Comparison of ENCODE assay signal across 15 cellular contexts in genomic region chrX:114584434-114584943, GRCh38. TPM values are rescaled to one million over a fixed set of nuclear protein-coding genes. Genes with fewer than 3 reads are reported as not detected.
DNase-seq lines count a peak whose midpoint lies in the region; ATAC-seq and TF ChIP-seq lines count a peak whose summit lies in the region.
"Had no signal": no experiment of that assay in that cellular context is flagged by ENCODE, and none has a peak within 500 bp of the region (broad histone marks: within the 10 kb centered on the region; RNA-seq: fewer than 3 reads in every experiment).

No MANE protein-coding gene starts in this region.

- peak overlapping the region; percentile 69 for H2AFZ ChIP-seq in hepatocyte
- H2AFZ ChIP-seq in neuronal stem cell (ENCODE audit: low read length): peak overlapping the region; percentile 80

- no peaks in the 10 kb centered on the region for H3K79me1 ChIP-seq in neuronal stem cell (ENCODE audit: low read depth, low read length)

- ATAC-seq in GM21526 (IDR thresholded peaks at IDR 0.05; ENCODE audit: low FRiP score, unreplicated experiment): no peak
- no peak for ATAC-seq in HG03571 (IDR thresholded peaks at IDR 0.05; ENCODE audit: unreplicated experiment)
- ATAC-seq in GM19397 (IDR thresholded peaks at IDR 0.05; ENCODE audit: unreplicated experiment): no peak
- ATAC-seq: left colon had no signal

- no peak for TF ChIP-seq CTCF in BE2C (IDR thresholded peaks at IDR 0.05; ENCODE audit: low read depth, low read length)
- TF ChIP-seq CTCF in hepatocyte (IDR thresholded peaks at IDR 0.05; ENCODE audit: poor library complexity): no peak

- no peak overlapping the region for H2BK5ac ChIP-seq in neuronal stem cell (ENCODE audit: low read length)

- H3K9me3 ChIP-seq in BE2C (no peaks in the 10 kb centered on the region), hepatocyte (ENCODE audit: low read depth) (no peaks in the 10 kb centered on the region), neuronal stem cell (replicated peaks in 1 of 2; ENCODE audit: control insufficient read depth in 2 of 2, insufficient read depth in 1 of 2, low read depth in 1 of 2, low read length in 2 of 2) (no peaks in the 10 kb centered on the region)
- H3K9me3 ChIP-seq: neutrophil had no signal

- H2BK120ac ChIP-seq in neuronal stem cell (ENCODE audit: low read depth, low read length): no peak overlapping the region

- no peak overlapping the region for H4K8ac ChIP-seq in neuronal stem cell (ENCODE audit: low read depth, low read length)

- no peak overlapping the region for H2BK15ac ChIP-seq in neuronal stem cell (ENCODE audit: low read length)

- no peak overlapping the region for H3K23ac ChIP-seq in neuronal stem cell (ENCODE audit: low read depth, low read length, poor library complexity)

- H3K27ac ChIP-seq in hepatocyte (no peak overlapping the region), neuronal stem cell (replicated peaks; ENCODE audit: low read length) (no peak overlapping the region)
- H3K27ac ChIP-seq: neutrophil, RWPE1 had no signal

- no peak overlapping the region for H3K14ac ChIP-seq in neuronal stem cell (ENCODE audit: low read length)

- H4K91ac ChIP-seq in neuronal stem cell (ENCODE audit: low read depth, low read length, poor library complexity): no peak overlapping the region

- WGBS in hepatocyte (ENCODE audit: low lambda C conversion rate, missing lambda C conversion rate): under 1% methylated on average over 43 of the region's 53 CpGs
- no CpG with 5 or more reads among the region's 53 CpGs for WGBS in neuronal stem cell (ENCODE audit: extremely low coverage in 2 of 2, insufficient read length in 2 of 2, insufficient replicate concordance in 1 of 2), 2 donors

- no peaks in the 10 kb centered on the region for H3K79me2 ChIP-seq in hepatocyte

- DNase-seq in BE2C (peak; percentile 19), SK-N-DZ (ENCODE audit: low spot score) (peak; percentile 2), hepatocyte (ENCODE audit: low spot score) (peak; percentile 40), neuronal stem cell (ENCODE audit: low spot score) (peak; percentile 36), NCI-H2029 treated with DMSO at 0.1 percent for 48 hours (lab: John Stamatoyannopoulos, UW) (no peak)
- DNase-seq: cortex of kidney, left colon, NCI-H1436, NCI-H526 treated with DMSO at 0.1 percent for 48 hours had no signal

- peak overlapping the region; percentile 83 for H3K18ac ChIP-seq in neuronal stem cell (ENCODE audit: low read length)

- H3K4ac ChIP-seq in neuronal stem cell (ENCODE audit: low read length): no peak overlapping the region

- H3K4me2 ChIP-seq in hepatocyte (peak overlapping the region; percentile 98), neuronal stem cell (ENCODE audit: insufficient read depth, low read length, poor library complexity, severe bottlenecking) (peak overlapping the region; percentile 77)

- peak overlapping the region; percentile 70 for H3K9ac ChIP-seq in neuronal stem cell (ENCODE audit: low read depth, low read length, poor library complexity)

- H2AK5ac ChIP-seq in neuronal stem cell (ENCODE audit: low read depth, low read length): no peak overlapping the region

- H3K4me3 ChIP-seq in BE2C (ENCODE audit: low read depth, low read length) (peak overlapping the region; percentile 31), hepatocyte (peak overlapping the region; percentile 60), neuronal stem cell (ENCODE audit: low read length in 2 of 2) (peak overlapping the region; percentile 15 to 82)

- no peaks in the 10 kb centered on the region for H3K9me2 ChIP-seq in hepatocyte (replicated peaks; ENCODE audit: insufficient read depth)

- peaks cover 63% of the 10 kb centered on the region for H3K27me3 ChIP-seq in BE2C
- peaks cover 95% of the 10 kb centered on the region for H3K27me3 ChIP-seq in hepatocyte
- peaks cover 5 to 93% (median 44%) of the 10 kb centered on the region in 3 experiments for H3K27me3 ChIP-seq in neuronal stem cell (ENCODE audit: control insufficient read depth in 3 of 3, insufficient read depth in 3 of 3, low read depth in 1 of 3, low read length in 3 of 3)

- H3K36me3 ChIP-seq in BE2C (no peaks in the 10 kb centered on the region), hepatocyte (replicated peaks; ENCODE audit: insufficient read depth, low read depth) (no peaks in the 10 kb centered on the region), neuronal stem cell (replicated peaks in 1 of 2; ENCODE audit: control insufficient read depth in 2 of 2, insufficient read depth in 2 of 2, low read length in 2 of 2) (no peaks in the 10 kb centered on the region)
- H3K36me3 ChIP-seq: neutrophil had no signal

- no peaks in the 10 kb centered on the region for H3K4me1 ChIP-seq in BE2C
- peaks cover 14% of the 10 kb centered on the region for H3K4me1 ChIP-seq in hepatocyte (ENCODE audit: insufficient read depth)
- no peaks in the 10 kb centered on the region for H3K4me1 ChIP-seq in neuronal stem cell (ENCODE audit: control insufficient read depth in 2 of 2, insufficient read depth in 1 of 2, low read depth in 1 of 2, low read length in 2 of 2)

- H2BK12ac ChIP-seq in neuronal stem cell (ENCODE audit: low read length): no peak overlapping the region

- H4K20me1 ChIP-seq in hepatocyte (ENCODE audit: insufficient read depth, poor library complexity, severe bottlenecking): no peaks in the 10 kb centered on the region

RNA-seq across cellular contexts. Expression of gene HTR2C, which starts 0.6 kb away (rescaled TPM):
- polyA plus RNA-seq in BE2C (2012; ENCODE audit: insufficient read depth, insufficient read length, low read depth): 0.46 TPM
- polyA plus RNA-seq in SK-N-DZ (2014; cell fraction: cytosol; rRNA removed): 0.03 TPM in 2 replicates
- polyA plus RNA-seq in SK-N-DZ (2014; cell fraction: nucleus; rRNA removed): 0.25 and 0.30 TPM in 2 replicates
- 0.04 and 0.27 TPM in 2 replicates for total RNA-seq in hepatocyte
- polyA plus RNA-seq in hepatocyte: not detected in 2 replicates
- 1.5 TPM for polyA plus RNA-seq in neuronal stem cell (2013, experiment 1 of 2)
- 1.4 TPM for polyA plus RNA-seq in neuronal stem cell (2013, experiment 2 of 2)
- total RNA-seq: left colon had no signal
- polyA plus RNA-seq: IgD-negative memory B cell had no signal
